Comparison of ENCODE assay signal across 8 cellular contexts in the genomic region with DNA sequence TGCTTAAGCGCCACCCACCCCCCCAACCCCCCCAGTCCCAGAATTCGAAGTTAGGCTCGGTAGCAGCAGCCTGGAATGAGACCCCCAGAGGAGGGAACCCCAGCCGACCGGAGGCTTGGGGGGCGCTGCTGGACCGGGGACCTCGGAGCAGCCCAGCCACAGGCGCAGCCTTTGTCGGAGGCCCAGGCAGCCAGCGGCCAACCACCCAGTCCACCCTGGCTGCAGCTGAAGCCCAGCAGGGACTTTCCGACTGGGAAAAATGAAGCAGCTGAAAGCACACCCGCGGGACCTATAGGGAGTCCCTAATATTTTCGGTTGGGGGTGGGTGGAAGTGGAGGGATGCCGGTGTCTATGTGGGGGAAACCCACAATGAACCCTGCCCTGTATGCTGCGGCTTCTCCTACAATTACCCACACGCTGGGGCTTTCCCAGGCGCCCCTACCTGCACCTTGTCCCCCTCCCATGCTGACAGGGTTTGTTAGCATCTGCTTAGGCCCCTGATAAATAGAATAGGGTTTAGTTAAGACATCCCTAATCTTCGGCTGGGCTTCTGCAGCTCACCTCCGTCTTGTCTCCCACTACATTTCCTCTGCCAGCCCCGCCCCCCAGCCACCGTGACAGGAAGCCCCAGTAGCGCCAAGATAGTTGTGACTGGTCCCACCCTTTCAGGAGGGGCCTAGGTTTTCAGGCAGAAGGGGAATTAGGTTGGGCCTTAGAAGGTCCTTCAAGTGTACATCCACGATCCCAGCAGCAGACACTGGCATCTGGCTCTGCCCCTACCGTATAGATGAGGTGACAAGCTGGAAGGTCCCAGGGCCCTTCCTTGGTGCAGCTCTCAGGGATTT. TPM values are rescaled to one million over a fixed set of nuclear protein-coding genes. Genes with fewer than 3 reads are reported as not detected.
DNase-seq lines count a peak whose midpoint lies in the region; TF ChIP-seq lines count a peak whose summit lies in the region.

No MANE protein-coding gene starts in this region.

- H3K9me2 ChIP-seq in OCI-LY7 (ENCODE audit: insufficient read depth, low read length) (no peaks in the 10 kb centered on the region), neural cell (ENCODE audit: insufficient read depth, low read length) (no peaks in the 10 kb centered on the region)

- H4K20me1 ChIP-seq in OCI-LY7 (ENCODE audit: insufficient read depth, low read length) = no peaks in the 10 kb centered on the region
- H4K20me1 ChIP-seq in neural cell (ENCODE audit: insufficient read depth) = no peaks in the 10 kb centered on the region

- H3K4me2 ChIP-seq in OCI-LY7 (ENCODE audit: low read length) = peak overlapping the region; percentile 80
- peak overlapping the region; percentile 91 for H3K4me2 ChIP-seq in neural cell (ENCODE audit: low read length)

- H3K27ac ChIP-seq in OCI-LY7 (ENCODE audit: low read depth, low read length, poor library complexity, severe bottlenecking) (peak overlapping the region; percentile 56), neural cell (ENCODE audit: low read length) (peak overlapping the region; percentile 98), subcutaneous abdominal adipose tissue (ENCODE audit: low read depth, low read length) (peak overlapping the region; percentile 62)

- H2AFZ ChIP-seq in OCI-LY7 (ENCODE audit: low read length) (peak overlapping the region; percentile 90; the same call in 1 of the 2 replicates), neural cell (ENCODE audit: low read depth, low read length) (peak overlapping the region; percentile 56)

- H3K4me1 ChIP-seq in OCI-LY7 (ENCODE audit: insufficient read depth, low read length, poor library complexity, severe bottlenecking) (peaks cover 46% of the 10 kb centered on the region), subcutaneous abdominal adipose tissue (ENCODE audit: control insufficient read depth in 5 of 5, insufficient read depth in 5 of 5, low read length in 5 of 5) (peaks cover 0 to 45% (median 43%) of the 10 kb centered on the region in 5 donors)

- intact Hi-C loops in OCI-LY7 (cut with micrococcal nuclease; ENCODE audit: unreplicated experiment) = loop anchor here (1.0 kb wide), 1 partner anchor 213 kb away; no protein-coding TSS in a partner anchor

- H3K79me2 ChIP-seq in OCI-LY7 (ENCODE audit: insufficient read depth, low read depth, low read length) = no peaks in the 10 kb centered on the region
- peaks cover 4% of the 10 kb centered on the region for H3K79me2 ChIP-seq in neural cell (replicated peaks; ENCODE audit: insufficient read depth, low read length)

- peak; percentile 63 for DNase-seq in D341Med (ENCODE audit: low spot score)
- peak; percentile 32 for DNase-seq in H4 (ENCODE audit: low spot score)
- peak; percentile 80 for DNase-seq in OCI-LY7 (ENCODE audit: low spot score)
- DNase-seq in activated T-helper 1 cell treated with Interleukin-2 at 50 U/mL for 16 hours (ENCODE audit: low read depth) = peak; percentile 63
- DNase-seq in fibroblast of mammary gland (ENCODE audit: low read depth) = peak; percentile 51
- no peak for DNase-seq in cortex of kidney (lab: John Stamatoyannopoulos, UW)

- BruUV-seq in OCI-LY7 (replicated peaks; lab: Mats Ljungman, UMichigan) = no TSS peak

- H3K9me3 ChIP-seq in OCI-LY7 (ENCODE audit: low read length) = no peaks in the 10 kb centered on the region
- no peaks in the 10 kb centered on the region for H3K9me3 ChIP-seq in neural cell (ENCODE audit: low read length)
- H3K9me3 ChIP-seq in subcutaneous abdominal adipose tissue (ENCODE audit: control insufficient read depth in 5 of 5, low read length in 5 of 5) = no peaks in the 10 kb centered on the region

- H3K27me3 ChIP-seq in neural cell (ENCODE audit: insufficient read depth, low read depth, low read length) = no peaks in the 10 kb centered on the region
- peaks cover 0 to 2% (median 0%) of the 10 kb centered on the region in 5 donors for H3K27me3 ChIP-seq in subcutaneous abdominal adipose tissue (ENCODE audit: control insufficient read depth in 5 of 5, insufficient read depth in 4 of 5, low read length in 5 of 5)

- H3K36me3 ChIP-seq in OCI-LY7 (ENCODE audit: insufficient read depth, low read length) (peaks cover 31% of the 10 kb centered on the region), neural cell (ENCODE audit: insufficient read depth, low read length) (no peaks in the 10 kb centered on the region), subcutaneous abdominal adipose tissue (ENCODE audit: control insufficient read depth in 5 of 5, insufficient read depth in 5 of 5, low read length in 5 of 5) (peaks cover 5 to 25% (median 20%) of the 10 kb centered on the region in 5 donors)

- no peak for TF ChIP-seq EP300 in neural cell (conservative IDR thresholded peaks at IDR 0.05; ENCODE audit: poor library complexity, severe bottlenecking)

- peak overlapping the region; percentile 73 for H3K4me3 ChIP-seq in OCI-LY7 (ENCODE audit: low read depth, low read length, poor library complexity, severe bottlenecking)
- peak overlapping the region; percentile 71 for H3K4me3 ChIP-seq in fibroblast of mammary gland (ENCODE audit: control insufficient read depth, low read depth, low read length)
- H3K4me3 ChIP-seq in neural cell (ENCODE audit: low read length) = peak overlapping the region; percentile 86
- H3K4me3 ChIP-seq in subcutaneous abdominal adipose tissue (ENCODE audit: low read depth in 1 of 5, low read length in 5 of 5) = peak overlapping the region; percentile 67 to 83 (median 77)

- POLR2A ChIA-PET in OCI-LY7 (lab: Charles Lee) = interaction anchor here (0.6 to 1.8 kb wide), 9 partner anchors 9 to 617 kb away, joined by 3 to 7 read pairs (median 3); a partner anchor contains a TSS

- CTCF ChIA-PET in OCI-LY7 (lab: Charles Lee; ENCODE audit: unreplicated experiment) = interaction anchor here (0.6 kb wide), 1 partner anchor 136 kb away, joined by 3 read pairs; no protein-coding TSS in a partner anchor

- TF ChIP-seq CTCF in OCI-LY7 (conservative IDR thresholded peaks at IDR 0.05; ENCODE audit: low read length) = peak; percentile 49
- no peak for TF ChIP-seq CTCF in fibroblast of mammary gland (conservative IDR thresholded peaks at IDR 0.05; ENCODE audit: control insufficient read depth, insufficient read depth, low read depth, low read length)
- TF ChIP-seq CTCF in neural cell (IDR thresholded peaks at IDR 0.05; ENCODE audit: poor library complexity, severe bottlenecking) = no peak

- H3K9ac ChIP-seq in neural cell (ENCODE audit: low read length) = peak overlapping the region; percentile 94
- peak overlapping the region in 3 of 5 donors; percentile 64 to 68 (median 67) for H3K9ac ChIP-seq in subcutaneous abdominal adipose tissue (ENCODE audit: low read length in 5 of 5)

- H3F3A ChIP-seq in neural cell (ENCODE audit: insufficient read depth, low read length, poor library complexity, severe bottlenecking) = no peaks in the 10 kb centered on the region

- TF ChIP-seq RAD21 in neural cell (conservative IDR thresholded peaks at IDR 0.05) = no peak

TF ChIP-seq in neural cell, 6 proteins besides CTCF, POLR2A, EP300 and RAD21:
- no peak for TF ChIP-seq TAF1 (IDR thresholded peaks at IDR 0.05; ENCODE audit: low read depth)
- TF ChIP-seq, protein P1, sequence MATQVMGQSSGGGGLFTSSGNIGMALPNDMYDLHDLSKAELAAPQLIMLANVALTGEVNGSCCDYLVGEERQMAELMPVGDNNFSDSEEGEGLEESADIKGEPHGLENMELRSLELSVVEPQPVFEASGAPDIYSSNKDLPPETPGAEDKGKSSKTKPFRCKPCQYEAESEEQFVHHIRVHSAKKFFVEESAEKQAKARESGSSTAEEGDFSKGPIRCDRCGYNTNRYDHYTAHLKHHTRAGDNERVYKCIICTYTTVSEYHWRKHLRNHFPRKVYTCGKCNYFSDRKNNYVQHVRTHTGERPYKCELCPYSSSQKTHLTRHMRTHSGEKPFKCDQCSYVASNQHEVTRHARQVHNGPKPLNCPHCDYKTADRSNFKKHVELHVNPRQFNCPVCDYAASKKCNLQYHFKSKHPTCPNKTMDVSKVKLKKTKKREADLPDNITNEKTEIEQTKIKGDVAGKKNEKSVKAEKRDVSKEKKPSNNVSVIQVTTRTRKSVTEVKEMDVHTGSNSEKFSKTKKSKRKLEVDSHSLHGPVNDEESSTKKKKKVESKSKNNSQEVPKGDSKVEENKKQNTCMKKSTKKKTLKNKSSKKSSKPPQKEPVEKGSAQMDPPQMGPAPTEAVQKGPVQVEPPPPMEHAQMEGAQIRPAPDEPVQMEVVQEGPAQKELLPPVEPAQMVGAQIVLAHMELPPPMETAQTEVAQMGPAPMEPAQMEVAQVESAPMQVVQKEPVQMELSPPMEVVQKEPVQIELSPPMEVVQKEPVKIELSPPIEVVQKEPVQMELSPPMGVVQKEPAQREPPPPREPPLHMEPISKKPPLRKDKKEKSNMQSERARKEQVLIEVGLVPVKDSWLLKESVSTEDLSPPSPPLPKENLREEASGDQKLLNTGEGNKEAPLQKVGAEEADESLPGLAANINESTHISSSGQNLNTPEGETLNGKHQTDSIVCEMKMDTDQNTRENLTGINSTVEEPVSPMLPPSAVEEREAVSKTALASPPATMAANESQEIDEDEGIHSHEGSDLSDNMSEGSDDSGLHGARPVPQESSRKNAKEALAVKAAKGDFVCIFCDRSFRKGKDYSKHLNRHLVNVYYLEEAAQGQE (IDR thresholded peaks at IDR 0.05; ENCODE audit: borderline replicate concordance) = peak; percentile 32
TF ChIP-seq in neural cell: peak in this region for 1.

RNA-seq across cellular contexts. Expression of a gene that starts 0.8 kb away (rescaled TPM):
- total RNA-seq in H4 (2014; rRNA removed; shearing (Covaris generic)) = 25.1 and 36.3 TPM in 2 replicates
- total RNA-seq in OCI-LY7 (2014; rRNA removed; shearing (Covaris generic)) = 28.3 and 32.8 TPM in 2 replicates
- 53.4 and 54.4 TPM in 2 replicates for total RNA-seq in OCI-LY7 (2022)
- polyA plus RNA-seq in neural cell = 176 and 186 TPM in 2 replicates
- 54.0 and 58.8 TPM in 2 replicates for polyA minus RNA-seq in neural cell

RNA-seq across cellular contexts. Expression of a gene that starts 4.2 kb away (rescaled TPM):
- 2.6 and 4.3 TPM in 2 replicates for total RNA-seq in H4 (2014; rRNA removed; shearing (Covaris generic))
- 12.1 and 14.5 TPM in 2 replicates for total RNA-seq in OCI-LY7 (2014; rRNA removed; shearing (Covaris generic))
- total RNA-seq in OCI-LY7 (2022) = 8.0 and 8.4 TPM in 2 replicates
- 5.6 and 7.5 TPM in 2 replicates for polyA plus RNA-seq in neural cell
- 5.2 and 5.6 TPM in 2 replicates for polyA minus RNA-seq in neural cell

RNA-seq across cellular contexts. Expression of a gene that starts 7.7 kb away (rescaled TPM):
- total RNA-seq in H4 (2014; rRNA removed; shearing (Covaris generic)) = not detected in 2 replicates
- 0.06 and 0.15 TPM in 2 replicates for total RNA-seq in OCI-LY7 (2014; rRNA removed; shearing (Covaris generic))
- 0.26 and 0.29 TPM in 2 replicates for total RNA-seq in OCI-LY7 (2022)
- polyA plus RNA-seq in neural cell = not detected in 2 replicates
- not detected in 2 replicates for polyA minus RNA-seq in neural cell

RNA-seq across cellular contexts. Expression of a gene that starts 20.9 kb away (rescaled TPM):
- 3.5 and 8.1 TPM in 2 replicates for total RNA-seq in H4 (2014; rRNA removed; shearing (Covaris generic))
- total RNA-seq in OCI-LY7 (2014; rRNA removed; shearing (Covaris generic)) = 14.9 and 17.1 TPM in 2 replicates
- total RNA-seq in OCI-LY7 (2022) = 17.5 and 24.5 TPM in 2 replicates
- polyA plus RNA-seq in neural cell = 24.4 and 30.2 TPM in 2 replicates
- polyA minus RNA-seq in neural cell = 22.0 and 28.5 TPM in 2 replicates

RNA-seq across cellular contexts. Expression of a gene that starts 21.0 kb away (rescaled TPM):
- total RNA-seq in H4 (2014; rRNA removed; shearing (Covaris generic)) = 619 and 664 TPM in 2 replicates
- 144 and 182 TPM in 2 replicates for total RNA-seq in OCI-LY7 (2014; rRNA removed; shearing (Covaris generic))
- total RNA-seq in OCI-LY7 (2022) = 193 and 207 TPM in 2 replicates
- polyA plus RNA-seq in neural cell = 158 and 174 TPM in 2 replicates
- polyA minus RNA-seq in neural cell = 102 and 103 TPM in 2 replicates
